ENCODE assay signal across 26 cellular contexts in genomic region chr13:111950697-111951096, GRCh38.
A peak's percentile ranks its signal among the peaks of the same experiment; 100 is the strongest.
DNase-seq lines count a peak whose midpoint lies in the region; ATAC-seq, FAIRE-seq and TF ChIP-seq lines count a peak whose summit lies in the region.
"Had no signal": no experiment of that assay in that cellular context is flagged by ENCODE, and none has a peak within 500 bp of the region (broad histone marks: within the 10 kb centered on the region; RNA-seq: fewer than 3 reads in every experiment).

No MANE protein-coding gene starts in this region.

- H3K36me3 Mint-ChIP-seq in activated CD8-positive, alpha-beta memory T cell treated with anti-CD3 and anti-CD28 coated beads, Interleukin-2, amount 10 ng/mL, durations not matched to agents 7 days and 5 days: no peaks in the 10 kb centered on the region
- peaks cover 3% of the 10 kb centered on the region for H3K36me3 Mint-ChIP-seq in osteocyte (ENCODE audit: unreplicated experiment)
- H3K36me3 Mint-ChIP-seq: CD14-positive monocyte; CD8-positive, alpha-beta memory T cell had no signal

- no peak for TF ChIP-seq POLR2A in GM12892 (IDR thresholded peaks at IDR 0.05; ENCODE audit: low read depth, low read length)

- no peaks in the 10 kb centered on the region for H3K4me1 Mint-ChIP-seq in activated CD8-positive, alpha-beta memory T cell treated with anti-CD3 and anti-CD28 coated beads, Interleukin-2, amount 10 ng/mL, durations not matched to agents 7 days and 5 days
- no peaks in the 10 kb centered on the region for H3K4me1 Mint-ChIP-seq in osteocyte (ENCODE audit: unreplicated experiment)
- H3K4me1 Mint-ChIP-seq: B cell; CD14-positive monocyte; CD8-positive, alpha-beta memory T cell had no signal

- TF ChIP-seq CTCF in osteocyte (IDR thresholded peaks at IDR 0.05) (no peak), GM10266 (IDR thresholded peaks at IDR 0.05; ENCODE audit: control insufficient read depth, insufficient read depth, low read depth, missing control alignments) (no peak)

- peak overlapping the region; percentile 96; the same call in 1 of the 2 replicates for H3K4me2 ChIP-seq in BLaER1

- no peaks in the 10 kb centered on the region for H3K27me3 ChIP-seq in BLaER1

- no peak for FAIRE-seq in GM12892 (lab: Jason Lieb, UNC)
- FAIRE-seq: A204.1, D721Med, GM12891, GM19239, H1 had no signal

- ATAC-seq in activated CD8-positive, alpha-beta memory T cell treated with anti-CD3 and anti-CD28 coated beads, Interleukin-2, amount 10 ng/mL, durations not matched to agents 7 days and 5 days: no peak

- peak; percentile 16 for DNase-seq in activated CD8-positive, alpha-beta memory T cell treated with anti-CD3 and anti-CD28 coated beads, Interleukin-2, amount 10 ng/mL, durations not matched to agents 7 days and 5 days
- DNase-seq in activated CD8-positive, alpha-beta memory T cell treated with anti-CD3 and anti-CD28 coated beads, Interleukin-2, amount 50 U/mL, for 48 hours: no peak
- DNase-seq in islet precursor cell (peak; percentile 2), osteocyte (ENCODE audit: extremely low spot score, unreplicated experiment) (peak; percentile 46), GM12892 (ENCODE audit: insufficient read length) (no peak), GM10266 (ENCODE audit: extremely low spot score) (no peak), cerebellar nuclear complex (lab: John Stamatoyannopoulos, UW) (no peak)
- DNase-seq: CD4-positive, alpha-beta T cell; CD8-positive, alpha-beta memory T cell; DMS 273 treated with DMSO at 0.1 percent for 48 hours; DMS79; EL; GDM1; GM23248; H7; HCEC 1CT had no signal

- H3K36me3 ChIP-seq in BLaER1: no peaks in the 10 kb centered on the region
- H3K36me3 ChIP-seq: BLaER1 treated with 17β-estradiol and CSF1 and Interleukin-3, amounts not matched to agents 10 nM and 100 nM had no signal

- H3K4me3 Mint-ChIP-seq in activated CD8-positive, alpha-beta memory T cell treated with anti-CD3 and anti-CD28 coated beads, Interleukin-2, amount 10 ng/mL, durations not matched to agents 7 days and 5 days: no peak overlapping the region
- no peak overlapping the region for H3K4me3 Mint-ChIP-seq in osteocyte (ENCODE audit: unreplicated experiment)
- H3K4me3 Mint-ChIP-seq: B cell; CD14-positive monocyte; CD4-positive, alpha-beta T cell; CD8-positive, alpha-beta memory T cell had no signal

- H3K9me3 ChIP-seq in BLaER1: peaks cover 19% of the 10 kb centered on the region

- H3K4me3 ChIP-seq in BLaER1: no peak overlapping the region
- H3K4me3 ChIP-seq: BLaER1 treated with 17β-estradiol and CSF1 and Interleukin-3, amounts not matched to agents 10 nM and 100 nM; GM23248 had no signal

- CTCF ChIA-PET in activated CD8-positive, alpha-beta memory T cell treated with anti-CD3 and anti-CD28 coated beads, Interleukin-2, amount 10 ng/mL, durations not matched to agents 7 days and 5 days (lab: Charles Lee): no interaction called here

- H3K9ac ChIP-seq in BLaER1: no peak overlapping the region
- H3K9ac ChIP-seq: BLaER1 treated with 17β-estradiol and CSF1 and Interleukin-3, amounts not matched to agents 10 nM and 100 nM; GM23248 had no signal

- H4K20me1 ChIP-seq in BLaER1: no peaks in the 10 kb centered on the region

- peaks cover 49% of the 10 kb centered on the region for H3K4me1 ChIP-seq in BLaER1

- no peaks in the 10 kb centered on the region for H3K9me3 Mint-ChIP-seq in activated CD8-positive, alpha-beta memory T cell treated with anti-CD3 and anti-CD28 coated beads, Interleukin-2, amount 10 ng/mL, durations not matched to agents 7 days and 5 days (ENCODE audit: low read depth)
- H3K9me3 Mint-ChIP-seq in osteocyte (ENCODE audit: unreplicated experiment): peaks cover 33% of the 10 kb centered on the region

- H3K27ac Mint-ChIP-seq in activated CD8-positive, alpha-beta memory T cell treated with anti-CD3 and anti-CD28 coated beads, Interleukin-2, amount 10 ng/mL, durations not matched to agents 7 days and 5 days: no peak overlapping the region
- no peak overlapping the region for H3K27ac Mint-ChIP-seq in osteocyte (ENCODE audit: unreplicated experiment)
- H3K27ac Mint-ChIP-seq: B cell; CD14-positive monocyte; CD4-positive, alpha-beta T cell; CD8-positive, alpha-beta memory T cell had no signal

- no peaks in the 10 kb centered on the region for H3K27me3 Mint-ChIP-seq in activated CD8-positive, alpha-beta memory T cell treated with anti-CD3 and anti-CD28 coated beads, Interleukin-2, amount 10 ng/mL, durations not matched to agents 7 days and 5 days
- H3K27me3 Mint-ChIP-seq in osteocyte (ENCODE audit: unreplicated experiment): no peaks in the 10 kb centered on the region

- no peak overlapping the region for H3K27ac ChIP-seq in BLaER1
- H3K27ac ChIP-seq: 22Rv1, GM23248 had no signal

Comparison
In these comparisons a context has a peak if more than half of its experiments do, and no peak if none do; other contexts are left out.
1. DNase-seq: peak in activated CD8-positive, alpha-beta memory T cell treated with anti-CD3 and anti-CD28 coated beads, Interleukin-2, amount 10 ng/mL, durations not matched to agents 7 days and 5 days (single experiment), islet precursor cell (single experiment) and osteocyte (single experiment); none in activated CD8-positive, alpha-beta memory T cell treated with anti-CD3 and anti-CD28 coated beads, Interleukin-2, amount 50 U/mL, for 48 hours (single experiment), GM12892 (single experiment), GM10266 (single experiment) and cerebellar nuclear complex (0 of 2).